4 cellular contexts compared by ENCODE assay signal in genomic region chr19:54907899-54908298, GRCh38. TPM values are rescaled to one million over a fixed set of nuclear protein-coding genes. Genes with fewer than 3 reads are reported as not detected.
"Had no signal": no experiment of that assay in that cellular context is flagged by ENCODE, and none has a peak within 500 bp of the region (broad histone marks: within the 10 kb centered on the region; RNA-seq: fewer than 3 reads in every experiment).

No MANE protein-coding gene starts in this region.

RNA-seq across cellular contexts. Expression of gene NCR1, which starts 2.0 kb away (rescaled TPM):
- total RNA-seq: LHCN-M2, M059J, MCF 10A, NCI-H460 had no signal

RNA-seq across cellular contexts. Expression of gene FCAR, which starts 33.9 kb away (rescaled TPM):
- total RNA-seq: LHCN-M2, M059J, MCF 10A, NCI-H460 had no signal

RNA-seq across cellular contexts. Expression of gene NLRP7, which starts 39.4 kb away (rescaled TPM):
- total RNA-seq: LHCN-M2, M059J, MCF 10A, NCI-H460 had no signal

RNA-seq across cellular contexts. Expression of gene KIR3DL2, which starts 57.7 kb away (rescaled TPM):
- total RNA-seq: LHCN-M2, M059J, MCF 10A, NCI-H460 had no signal

RNA-seq across cellular contexts. Expression of gene NLRP2, which starts 58.3 kb away (rescaled TPM):
- total RNA-seq: LHCN-M2, M059J, MCF 10A, NCI-H460 had no signal
